ENCODE assay signal across 12 cellular contexts in the genomic region with DNA sequence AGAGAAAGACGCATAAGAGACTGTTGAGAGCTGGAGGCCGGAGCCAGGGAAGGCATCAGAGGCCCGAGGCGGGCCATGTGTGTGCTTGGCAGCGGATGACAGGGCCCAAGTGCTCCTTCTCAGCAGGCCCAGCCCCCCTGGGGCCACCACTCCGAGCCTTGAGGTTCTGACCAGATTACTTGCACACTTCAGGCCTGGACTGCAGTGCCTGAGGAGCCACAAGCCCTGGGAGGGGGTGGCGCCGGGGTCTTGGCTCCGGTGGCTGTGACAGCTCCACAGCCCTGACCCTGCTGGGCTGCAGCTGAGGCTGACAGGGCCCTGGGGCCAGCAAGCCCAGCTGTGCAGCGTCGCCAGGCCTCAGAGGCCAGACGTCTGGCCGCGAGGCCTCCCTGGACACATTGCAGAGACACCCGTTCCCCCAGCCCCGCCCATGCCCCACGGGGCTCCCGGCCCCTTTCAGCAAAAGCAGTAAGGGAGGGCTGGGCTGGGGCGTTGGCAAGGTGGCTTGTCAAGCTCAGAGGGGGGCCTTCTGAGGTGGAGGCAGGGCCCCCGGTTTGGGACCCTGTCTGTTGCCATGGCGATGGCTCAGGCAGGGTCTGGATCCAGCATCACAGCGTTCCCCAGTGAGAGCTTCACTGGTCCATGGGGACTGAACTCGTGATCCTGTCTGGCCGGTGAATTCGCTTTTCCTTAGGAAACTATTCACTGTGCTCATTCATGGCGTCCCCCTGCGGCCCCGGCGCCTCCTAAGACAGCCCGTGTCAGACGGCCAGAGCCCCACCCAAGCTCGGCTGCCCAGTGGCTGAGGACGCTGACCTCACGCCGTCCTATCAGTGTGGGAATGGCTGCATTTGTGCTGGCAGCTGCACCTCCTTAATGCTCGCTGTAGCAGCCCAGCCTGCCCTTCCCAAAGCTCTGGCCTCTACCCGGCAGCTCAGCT. TPM values are rescaled to one million over a fixed set of nuclear protein-coding genes. Genes with fewer than 3 reads are reported as not detected.
DNase-seq lines count a peak whose midpoint lies in the region; ATAC-seq and TF ChIP-seq lines count a peak whose summit lies in the region.
"Had no signal": no experiment of that assay in that cellular context is flagged by ENCODE, and none has a peak within 500 bp of the region (broad histone marks: within the 10 kb centered on the region; RNA-seq: fewer than 3 reads in every experiment).

No MANE protein-coding gene starts in this region.

- H3K9me3 ChIP-seq in NT2/D1 (ENCODE audit: insufficient read depth, low read length) (no peaks in the 10 kb centered on the region), stomach (no peaks in the 10 kb centered on the region)
- H3K9me3 ChIP-seq: SJSA1 had no signal

- no peak for TF ChIP-seq POLR2A in stomach (IDR thresholded peaks at IDR 0.05)

- DNase-seq in NT2/D1 (ENCODE audit: low read depth, low spot score) (no peak), epidermal melanocyte (ENCODE audit: insufficient read length, low spot score) (peak; percentile 38), medulla oblongata (ENCODE audit: extremely low spot score) (peak; percentile 83), stomach (peak; percentile 62)
- no peak for DNase-seq in activated effector memory CD4-positive, alpha-beta T cell treated with anti-CD3 and anti-CD28 coated beads, Interleukin-2, amount 50 U/mL, for 16 hours
- DNase-seq: activated T-cell treated with anti-CD3 and anti-CD28 coated beads, Interleukin-2, amount 50 U/mL, for 1 hour; EL; natural killer cell had no signal

- peak overlapping the region; percentile 23 to 80 (median 68) for H3K27ac ChIP-seq in stomach
- H3K27ac ChIP-seq: SJSA1 had no signal

- no peak for TF ChIP-seq CTCF in stomach (IDR thresholded peaks at IDR 0.05)

- H3K4me1 ChIP-seq in NT2/D1 (ENCODE audit: insufficient read depth, insufficient read length) (peaks cover 28% of the 10 kb centered on the region), stomach (peaks cover 21 to 74% (median 55%) of the 10 kb centered on the region in 4 donors)

- H3K36me3 ChIP-seq in NT2/D1 (ENCODE audit: insufficient read depth, insufficient read length, low read length), result no peaks in the 10 kb centered on the region
- H3K36me3 ChIP-seq in stomach, result peaks cover 3 to 35% (median 22%) of the 10 kb centered on the region in 4 donors
- H3K36me3 ChIP-seq: SJSA1 had no signal

- H3K9ac ChIP-seq in NT2/D1 (ENCODE audit: insufficient read length, low read depth), result peak overlapping the region; percentile 21

- ATAC-seq in HG03139 (IDR thresholded peaks at IDR 0.05; ENCODE audit: unreplicated experiment) (no peak), GM18858 (IDR thresholded peaks at IDR 0.05; ENCODE audit: unreplicated experiment) (no peak)
- ATAC-seq in activated CD4-positive, CD25-positive, alpha-beta regulatory T cell treated with anti-CD3 and anti-CD28 coated beads, Interleukin-2, amount 50 U/mL, for 24 hours, result no peak
- ATAC-seq: natural killer cell had no signal

- intact Hi-C loops in stomach (cut with DNase I; ENCODE audit: low total_unique reads), result no loop called here

- WGBS in stomach, 5 donors, result 27 to 40% (median 31%) methylated on average over 24 to 37 of the region's 37 CpGs

- H3K4me3 ChIP-seq in NT2/D1 (ENCODE audit: insufficient read length, low read depth) (no peak overlapping the region), stomach (peak overlapping the region in 1 of 4 donors; percentile 66)
- H3K4me3 ChIP-seq: SJSA1 had no signal

- H3K27me3 ChIP-seq in NT2/D1 (ENCODE audit: insufficient read depth, insufficient read length), result peaks cover 6% of the 10 kb centered on the region
- H3K27me3 ChIP-seq in stomach, result peaks cover 0 to 23% (median 3%) of the 10 kb centered on the region in 3 donors
- H3K27me3 ChIP-seq: SJSA1 had no signal

- TF ChIP-seq EP300 in stomach (IDR thresholded peaks at IDR 0.05), result no peak

RNA-seq across cellular contexts. Expression of gene ELN, which starts 5.7 kb away (rescaled TPM):
- total RNA-seq in stomach, result 100 to 1,000 TPM in 3 of 5 donors, 10 to 100 TPM in 2; 30.3 to 274 (median 122) TPM
- polyA plus RNA-seq in stomach, result 10 to 100 TPM; 19.4 to 57.6 (median 28.8) TPM
- total RNA-seq: SJSA1 had no signal

RNA-seq across cellular contexts. Expression of gene LIMK1, which starts 50.0 kb away (rescaled TPM):
- total RNA-seq in stomach, result 10 to 100 TPM in 3 of 5 donors, 1 to 10 TPM in 2; 2.9 to 21.0 (median 10.1) TPM
- polyA plus RNA-seq in stomach, result 10 to 100 TPM in 1 of 3 donors, 1 to 10 TPM in 2; 6.0 to 26.6 (median 7.2) TPM

Comparison
In these comparisons a context has a peak if more than half of its experiments do, and no peak if none do; other contexts are left out.
1. DNase-seq: peak in epidermal melanocyte (single experiment), medulla oblongata (single experiment) and stomach (single experiment); none in NT2/D1 (single experiment) and activated effector memory CD4-positive, alpha-beta T cell treated with anti-CD3 and anti-CD28 coated beads, Interleukin-2, amount 50 U/mL, for 16 hours (single experiment).